ENCODE assay signal across 1 cellular context in genomic region chr20:22411568-22412450, GRCh38.
A peak's percentile ranks its signal among the peaks of the same experiment; 100 is the strongest.
TF ChIP-seq lines count a peak whose summit lies in the region.

No MANE protein-coding gene starts in this region.

TF ChIP-seq in K562, 482 proteins besides CTCF, POLR2A, EP300 and RAD21 (continued from another document and continues in another):
- TF ChIP-seq ZNF407 (IDR thresholded peaks at IDR 0.05; ENCODE audit: low read depth) (no peak), MCM2 (IDR thresholded peaks at IDR 0.05; ENCODE audit: low read depth) (no peak), ZBTB8A (IDR thresholded peaks at IDR 0.05; ENCODE audit: partially characterized antibody) (no peak), PHB2 (IDR thresholded peaks at IDR 0.05; ENCODE audit: low read depth) (no peak), MIER1 (IDR thresholded peaks at IDR 0.05; ENCODE audit: low read depth) (0 out of 2 replicates have a peak, but pooled peaks have one; percentile 12), ZC3H4 (CRISPR knock-in tag; IDR thresholded peaks at IDR 0.05; ENCODE audit: borderline replicate concordance) (no peak), SPI1 (IDR thresholded peaks at IDR 0.05; ENCODE audit: borderline replicate concordance, low read depth, low read length) (no peak), SUPT5H (IDR thresholded peaks at IDR 0.05) (no peak), RBM39 (optimal IDR thresholded peaks at IDR 0.05; ENCODE audit: low read depth, low read length) (no peak), SP2 (IDR thresholded peaks at IDR 0.05; ENCODE audit: extremely low read depth, low read depth, low read length, poor library complexity, severe bottlenecking) (no peak), HMGN3 (IDR thresholded peaks at IDR 0.05; ENCODE audit: borderline replicate concordance, extremely low read depth, insufficient read length, low read depth, low read length) (peak; percentile 23), DPF2 (IDR thresholded peaks at IDR 0.05) (peak; percentile 91), NEUROD1 (IDR thresholded peaks at IDR 0.05; ENCODE audit: borderline replicate concordance, low read depth, low read length, partially characterized antibody) (peak; percentile 40), ZBTB7A (IDR thresholded peaks at IDR 0.05; ENCODE audit: borderline replicate concordance, control insufficient read depth, low read depth, low read length) (no peak), POLR3G (IDR thresholded peaks at IDR 0.05; ENCODE audit: extremely low read depth, insufficient read length, insufficient replicate concordance) (no peak), ZKSCAN1 (IDR thresholded peaks at IDR 0.05; ENCODE audit: low read depth, low read length) (no peak; the same call in 1 of the 2 replicates), DEAF1 (CRISPR knock-in tag; IDR thresholded peaks at IDR 0.05) (no peak), GTF2F1 (IDR thresholded peaks at IDR 0.05; ENCODE audit: low read depth, low read length) (no peak), BRD9 (IDR thresholded peaks at IDR 0.05; ENCODE audit: low read depth, partially characterized antibody) (peak; percentile 73), FOXJ2 (tag; IDR thresholded peaks at IDR 0.05) (peak; percentile 99), PYGO2 (tag; IDR thresholded peaks at IDR 0.05) (peak; percentile 63), BACH1 (tag; IDR thresholded peaks at IDR 0.05) (peak; percentile 98), THRB (CRISPR knock-in tag; conservative IDR thresholded peaks at IDR 0.05) (no peak), PCBP2 (IDR thresholded peaks at IDR 0.05; ENCODE audit: low read depth, low read length, poor library complexity, severe bottlenecking) (no peak), ZBTB1 (CRISPR knock-in tag; IDR thresholded peaks at IDR 0.05; ENCODE audit: borderline replicate concordance, low read depth) (no peak), MED1 (CRISPR knock-in tag; IDR thresholded peaks at IDR 0.05; ENCODE audit: borderline replicate concordance) (no peak), SRSF7 (optimal IDR thresholded peaks at IDR 0.05; ENCODE audit: low read depth, low read length) (no peak), MCM5 (IDR thresholded peaks at IDR 0.05; ENCODE audit: low read depth) (no peak), ZNF23 (CRISPR knock-in tag; IDR thresholded peaks at IDR 0.05) (no peak), YY1 (IDR thresholded peaks at IDR 0.05; ENCODE audit: borderline replicate concordance in 1 of 3, control insufficient read depth in 1 of 3, extremely low read depth in 1 of 3, insufficient read depth in 3 of 3, insufficient read length in 1 of 3, insufficient replicate concordance in 2 of 3, low read depth in 1 of 3, low read length in 2 of 3) (peak in 1 of 3 experiments; percentile 45), CEBPZ (IDR thresholded peaks at IDR 0.05; ENCODE audit: borderline replicate concordance, low read depth, low read length) (no peak), HSF4 (CRISPR knock-in tag; IDR thresholded peaks at IDR 0.05; ENCODE audit: borderline replicate concordance) (no peak), ZNF253 (CRISPR knock-in tag; conservative IDR thresholded peaks at IDR 0.05) (no peak), EP400 (IDR thresholded peaks at IDR 0.05) (peak; percentile 87), FOXK1 (CRISPR knock-in tag; IDR thresholded peaks at IDR 0.05; ENCODE audit: borderline replicate concordance) (no peak), ZNF77 (CRISPR knock-in tag; IDR thresholded peaks at IDR 0.05) (no peak), ZNF592 (IDR thresholded peaks at IDR 0.05) (peak; percentile 65), COPS2 (conservative IDR thresholded peaks at IDR 0.05) (no peak), ZNF354B (CRISPR knock-in tag; IDR thresholded peaks at IDR 0.05) (no peak), SMARCA5 (IDR thresholded peaks at IDR 0.05) (no peak), E2F3 (CRISPR knock-in tag; IDR thresholded peaks at IDR 0.05) (no peak), ZNF12 (CRISPR knock-in tag; IDR thresholded peaks at IDR 0.05) (no peak), RBM17 (IDR thresholded peaks at IDR 0.05; ENCODE audit: borderline replicate concordance, low read depth, low read length) (no peak), TEAD4 (IDR thresholded peaks at IDR 0.05; ENCODE audit: low read length) (peak; percentile 75), TEAD4 (CRISPR knock-in tag; IDR thresholded peaks at IDR 0.05; ENCODE audit: borderline replicate concordance) (no peak), RB1 (IDR thresholded peaks at IDR 0.05; ENCODE audit: low read depth) (no peak), TCFL5 (CRISPR knock-in tag; conservative IDR thresholded peaks at IDR 0.05) (no peak), ETV1 (tag; conservative IDR thresholded peaks at IDR 0.05; ENCODE audit: low read depth) (peak; percentile 66), BCOR (IDR thresholded peaks at IDR 0.05) (no peak), SREBF2 (CRISPR knock-in tag; IDR thresholded peaks at IDR 0.05) (no peak)
